1 cellular context compared by ENCODE assay signal in genomic region chr2:105800953-105801635, GRCh38.
TF ChIP-seq lines count a peak whose summit lies in the region.

No MANE protein-coding gene starts in this region.

TF ChIP-seq in HepG2, 621 proteins besides CTCF, POLR2A, EP300 and RAD21 (continued from another document and continues in another):
- no peak for TF ChIP-seq CEBPZ (IDR thresholded peaks at IDR 0.05; ENCODE audit: low read length)
- no peak for TF ChIP-seq SIX1 (CRISPR knock-in tag; IDR thresholded peaks at IDR 0.05; ENCODE audit: borderline replicate concordance)
- TF ChIP-seq SMAD1 (CRISPR knock-in tag; IDR thresholded peaks at IDR 0.05; ENCODE audit: borderline replicate concordance, low read depth): no peak
- TF ChIP-seq ZNF235 (CRISPR knock-in tag; IDR thresholded peaks at IDR 0.05; ENCODE audit: borderline replicate concordance): no peak
- no peak for TF ChIP-seq KLF15 (CRISPR knock-in tag; IDR thresholded peaks at IDR 0.05; ENCODE audit: borderline replicate concordance)
- no peak for TF ChIP-seq MAFG (CRISPR knock-in tag; IDR thresholded peaks at IDR 0.05)
- TF ChIP-seq MYNN (CRISPR knock-in tag; IDR thresholded peaks at IDR 0.05; ENCODE audit: low read depth): no peak
- TF ChIP-seq TGIF2 (CRISPR knock-in tag; IDR thresholded peaks at IDR 0.05): 0 out of 2 replicates have a peak, but pooled peaks have one; percentile 26
- TF ChIP-seq BHLHE40 (IDR thresholded peaks at IDR 0.05; ENCODE audit: low read length): peak; percentile 68
- TF ChIP-seq HNRNPL (IDR thresholded peaks at IDR 0.05; ENCODE audit: low read depth, low read length): no peak
- TF ChIP-seq ZFP41 (CRISPR knock-in tag; IDR thresholded peaks at IDR 0.05; ENCODE audit: borderline replicate concordance): no peak
- no peak for TF ChIP-seq NR2F1 (CRISPR knock-in tag; IDR thresholded peaks at IDR 0.05)
- no peak for TF ChIP-seq ZNF124 (CRISPR knock-in tag; IDR thresholded peaks at IDR 0.05)
- no peak for TF ChIP-seq SIN3B (IDR thresholded peaks at IDR 0.05; ENCODE audit: low read length)
- TF ChIP-seq GPBP1L1 (CRISPR knock-in tag; IDR thresholded peaks at IDR 0.05): no peak
- no peak for TF ChIP-seq SMAD9 (CRISPR knock-in tag; IDR thresholded peaks at IDR 0.05)
- peak; percentile 59 for TF ChIP-seq MNT (IDR thresholded peaks at IDR 0.05)
- peak; percentile 25; the same call in 1 of the 2 replicates for TF ChIP-seq TBX2 (CRISPR knock-in tag; IDR thresholded peaks at IDR 0.05; ENCODE audit: borderline replicate concordance)
- TF ChIP-seq ARNTL (CRISPR knock-in tag; IDR thresholded peaks at IDR 0.05): peak; percentile 82
- no peak for TF ChIP-seq ZNF17 (CRISPR knock-in tag; IDR thresholded peaks at IDR 0.05)
- no peak for TF ChIP-seq ZFY (CRISPR knock-in tag; IDR thresholded peaks at IDR 0.05)
- no peak for TF ChIP-seq ZNF160 (CRISPR knock-in tag; IDR thresholded peaks at IDR 0.05)
- no peak for TF ChIP-seq GMEB1 (CRISPR knock-in tag; IDR thresholded peaks at IDR 0.05; ENCODE audit: borderline replicate concordance)
- no peak for TF ChIP-seq KAT2B (IDR thresholded peaks at IDR 0.05; ENCODE audit: borderline replicate concordance, low read depth, low read length)
- TF ChIP-seq PAX8 (CRISPR knock-in tag; IDR thresholded peaks at IDR 0.05; ENCODE audit: borderline replicate concordance): no peak
- peak; percentile 56; the same call in 1 of the 2 replicates for TF ChIP-seq SALL1 (CRISPR knock-in tag; IDR thresholded peaks at IDR 0.05)
- no peak for TF ChIP-seq STAT5B (CRISPR knock-in tag; IDR thresholded peaks at IDR 0.05)
- peak; percentile 58; the same call in 1 of the 2 replicates for TF ChIP-seq PATZ1 (CRISPR knock-in tag; IDR thresholded peaks at IDR 0.05)
- no peak for TF ChIP-seq DR1 (CRISPR knock-in tag; IDR thresholded peaks at IDR 0.05)
- no peak for TF ChIP-seq ZNF224 (CRISPR knock-in tag; IDR thresholded peaks at IDR 0.05)
- no peak for TF ChIP-seq ZNF180 (CRISPR knock-in tag; IDR thresholded peaks at IDR 0.05; ENCODE audit: borderline replicate concordance, low read depth)
- TF ChIP-seq ZBTB4 (CRISPR knock-in tag; IDR thresholded peaks at IDR 0.05; ENCODE audit: borderline replicate concordance): 0 out of 2 replicates have a peak, but pooled peaks have one; percentile 16
- TF ChIP-seq HINFP (CRISPR knock-in tag; IDR thresholded peaks at IDR 0.05; ENCODE audit: low read depth): 0 out of 2 replicates have a peak, but pooled peaks have one; percentile 26
- no peak for TF ChIP-seq FOXP1 (IDR thresholded peaks at IDR 0.05)
- peak; percentile 52; the same call in 1 of the 2 replicates for TF ChIP-seq FOXP1 (CRISPR knock-in tag; IDR thresholded peaks at IDR 0.05)
- no peak for TF ChIP-seq ZNF619 (CRISPR knock-in tag; IDR thresholded peaks at IDR 0.05)
- no peak for TF ChIP-seq ZNF800 (CRISPR knock-in tag; IDR thresholded peaks at IDR 0.05)
- TF ChIP-seq ZNF747 (CRISPR knock-in tag; IDR thresholded peaks at IDR 0.05; ENCODE audit: borderline replicate concordance): no peak
- TF ChIP-seq BRD4 (CRISPR knock-in tag; IDR thresholded peaks at IDR 0.05): no peak
- TF ChIP-seq ZBTB46 (CRISPR knock-in tag; IDR thresholded peaks at IDR 0.05; ENCODE audit: borderline replicate concordance): no peak
- no peak for TF ChIP-seq EHMT2 (IDR thresholded peaks at IDR 0.05; ENCODE audit: borderline replicate concordance, low read depth, low read length)
- TF ChIP-seq NR2F6 (IDR thresholded peaks at IDR 0.05): no peak
- no peak for TF ChIP-seq NR2F6 (CRISPR knock-in tag; IDR thresholded peaks at IDR 0.05)
- no peak for TF ChIP-seq ARNT (IDR thresholded peaks at IDR 0.05)
- TF ChIP-seq FLYWCH1 (CRISPR knock-in tag; IDR thresholded peaks at IDR 0.05): no peak
- no peak for TF ChIP-seq ZNF816 (CRISPR knock-in tag; IDR thresholded peaks at IDR 0.05; ENCODE audit: borderline replicate concordance)
- peak; percentile 60 for TF ChIP-seq FOXA3 (CRISPR knock-in tag; IDR thresholded peaks at IDR 0.05)
- no peak for TF ChIP-seq ZNF432 (CRISPR knock-in tag; IDR thresholded peaks at IDR 0.05; ENCODE audit: borderline replicate concordance)
- no peak for TF ChIP-seq CENPT (CRISPR knock-in tag; IDR thresholded peaks at IDR 0.05; ENCODE audit: low read depth)
- TF ChIP-seq ZSCAN29 (CRISPR knock-in tag; conservative IDR thresholded peaks at IDR 0.05): no peak
- TF ChIP-seq MTF1 (CRISPR knock-in tag; IDR thresholded peaks at IDR 0.05): no peak
